32 cellular contexts compared by ENCODE assay signal in the genomic region with DNA sequence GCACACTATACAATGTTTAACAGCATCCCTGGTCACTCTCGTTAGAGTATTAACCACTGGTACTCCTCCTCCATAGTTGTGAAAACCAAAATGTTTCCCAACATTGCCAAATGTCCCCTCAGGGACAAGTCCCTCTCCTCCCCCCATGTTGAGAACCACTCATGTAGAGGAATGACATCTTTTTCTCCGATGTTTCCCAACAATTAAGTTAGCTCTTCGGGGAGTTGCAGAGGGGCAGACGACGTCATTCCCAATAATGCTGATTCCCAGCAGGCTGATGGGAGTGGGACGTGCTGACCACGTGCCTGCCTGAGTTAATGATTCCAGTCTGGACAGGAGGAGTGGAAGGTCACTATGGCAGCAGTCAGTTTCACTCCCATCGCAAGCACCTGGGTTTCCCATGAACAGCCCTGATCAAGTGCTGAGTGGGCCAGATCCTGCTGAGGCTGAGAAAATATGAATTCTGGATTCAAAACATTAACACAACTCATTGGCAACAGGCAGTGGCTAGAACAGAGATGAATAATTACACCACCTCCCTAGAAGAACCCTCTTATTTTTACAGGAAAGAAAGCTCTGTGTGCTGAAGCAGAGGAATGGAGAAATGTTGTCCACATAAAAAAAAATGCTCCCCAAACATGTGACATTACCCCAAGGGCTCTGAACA.
A peak's percentile ranks its signal among the peaks of the same experiment; 100 is the strongest.
DNase-seq lines count a peak whose midpoint lies in the region; ATAC-seq, FAIRE-seq and TF ChIP-seq lines count a peak whose summit lies in the region.
"Had no signal": no experiment of that assay in that cellular context is flagged by ENCODE, and none has a peak within 500 bp of the region (broad histone marks: within the 10 kb centered on the region; RNA-seq: fewer than 3 reads in every experiment).

No MANE protein-coding gene starts in this region.

- H3K27ac Mint-ChIP-seq in progenitor cell of endocrine pancreas = peak overlapping the region; percentile 54
- H3K27ac Mint-ChIP-seq: activated CD8-positive, alpha-beta T cell treated with anti-CD3 and anti-CD28 coated beads, Interleukin-2, amount 10 ng/mL, durations not matched to agents 7 days and 5 days; activated naive CD8-positive, alpha-beta T cell; activated T-helper 2 cell treated with anti-CD3 and anti-CD28 coated beads, Interferon-gamma antibody, Interleukin-2, Interleukin-4, amounts not matched to agents 10 μg/mL and 5 μg/mL and 100 μg/mL, durations not matched to agents 14 hours and 24 hours and 36 hours; CD4-positive, alpha-beta T cell; IgD-negative memory B cell; naive thymus-derived CD4-positive, alpha-beta T cell had no signal

- no peaks in the 10 kb centered on the region for H3K9me3 Mint-ChIP-seq in progenitor cell of endocrine pancreas (ENCODE audit: low read depth)
- H3K9me3 Mint-ChIP-seq: activated T-helper 2 cell treated with anti-CD3 and anti-CD28 coated beads, Interferon-gamma antibody, Interleukin-2, Interleukin-4, amounts not matched to agents 10 μg/mL and 5 μg/mL and 100 μg/mL, durations not matched to agents 14 hours and 24 hours and 36 hours; CD4-positive, alpha-beta T cell; IgD-negative memory B cell; naive thymus-derived CD4-positive, alpha-beta T cell had no signal

- no peak for DNase-seq in breast epithelium (ENCODE audit: low spot score in 2 of 2)
- DNase-seq in mammary epithelial cell = no peak
- DNase-seq in kidney epithelial cell (ENCODE audit: low read depth) = peak; percentile 73
- no peak for DNase-seq in progenitor cell of endocrine pancreas (ENCODE audit: low spot score, unreplicated experiment)
- no peak for DNase-seq in aorta
- no peak for DNase-seq in GM12891 (ENCODE audit: insufficient read length, low spot score)
- DNase-seq in activated gamma-delta T cell (lab: John Stamatoyannopoulos, UW) = no peak
- no peak for DNase-seq in NCI-H2107 treated with DMSO at 0.1 percent for 48 hours (lab: John Stamatoyannopoulos, UW; ENCODE audit: unreplicated experiment)
- DNase-seq: activated CD8-positive, alpha-beta T cell treated with anti-CD3 and anti-CD28 coated beads, Interleukin-2, amount 10 ng/mL, durations not matched to agents 7 days and 5 days; AML-193; CD4-positive, alpha-beta T cell; cerebellar nuclear complex; H7; heart left ventricle; left lung; naive thymus-derived CD4-positive, alpha-beta T cell; NCI-H1092; NCI-H187; NCI-H526; ovary; PC-9; right lobe of liver; Right ventricle myocardium superior; stimulated activated naive CD4-positive, alpha-beta T cell treated with Interleukin-2 at 50 U/mL for 16 hours; T-helper 2 cell had no signal

- peak; percentile 5 for ATAC-seq in aorta (ENCODE audit: low FRiP score)
- ATAC-seq: activated CD8-positive, alpha-beta T cell treated with anti-CD3 and anti-CD28 coated beads, Interleukin-2, amount 10 ng/mL, durations not matched to agents 7 days and 5 days; naive thymus-derived CD4-positive, alpha-beta T cell; right lobe of liver had no signal

- CTCF ChIA-PET in mammary epithelial cell (lab: Charles Lee; ENCODE audit: low non-redundant PET) = no interaction called here

- H4K20me1 ChIP-seq in mammary epithelial cell (ENCODE audit: insufficient read depth, low read length) = no peaks in the 10 kb centered on the region

- no peak for TF ChIP-seq POLR2A in breast epithelium (IDR thresholded peaks at IDR 0.05)
- no peak for TF ChIP-seq POLR2A in GM12891 (IDR thresholded peaks at IDR 0.05; ENCODE audit: low read depth, low read length)

- H3K4me1 ChIP-seq in breast epithelium (no peaks in the 10 kb centered on the region), mammary epithelial cell (ENCODE audit: insufficient read depth, low read length) (no peaks in the 10 kb centered on the region), aorta (ENCODE audit: control insufficient read depth in 1 of 2, insufficient read depth in 2 of 2, low read length in 2 of 2) (no peaks in the 10 kb centered on the region)
- H3K4me1 ChIP-seq: left lung, right lobe of liver had no signal

- peaks cover 11% of the 10 kb centered on the region for H3K27me3 Mint-ChIP-seq in progenitor cell of endocrine pancreas

- H3K79me2 ChIP-seq in mammary epithelial cell (ENCODE audit: insufficient read depth, low read length) = no peaks in the 10 kb centered on the region

- in situ Hi-C loops in mammary epithelial cell (cut with MboI; ENCODE audit: low sequenced_read_pairs in 2 of 2) = no loop called here

- peaks cover 25% of the 10 kb centered on the region for H3K4me1 Mint-ChIP-seq in progenitor cell of endocrine pancreas (ENCODE audit: low read depth)
- H3K4me1 Mint-ChIP-seq: IgD-negative memory B cell had no signal

- H3K9me3 ChIP-seq in breast epithelium = no peaks in the 10 kb centered on the region
- H3K9me3 ChIP-seq in mammary epithelial cell (replicated peaks; ENCODE audit: insufficient read depth, low read length) = no peaks in the 10 kb centered on the region
- H3K9me3 ChIP-seq in aorta (ENCODE audit: control insufficient read depth, low read length) = no peaks in the 10 kb centered on the region
- H3K9me3 ChIP-seq: heart left ventricle, left lung, ovary, right lobe of liver, thoracic aorta had no signal

- no TSS peak for BruUV-seq in mammary epithelial cell (replicated peaks; lab: Mats Ljungman, UMichigan)

- H3K36me3 Mint-ChIP-seq in progenitor cell of endocrine pancreas (ENCODE audit: insufficient read depth) = no peaks in the 10 kb centered on the region
- H3K36me3 Mint-ChIP-seq: activated naive CD8-positive, alpha-beta T cell; IgD-negative memory B cell; naive thymus-derived CD4-positive, alpha-beta T cell had no signal

- dilution Hi-C loops in mammary epithelial cell (cut with HindIII; ENCODE audit: low sequenced_read_pairs) = no loop called here

- no peak overlapping the region for H3K9ac ChIP-seq in mammary epithelial cell (ENCODE audit: insufficient read depth, low read length)

- WGBS in mammary epithelial cell (ENCODE audit: low coverage, missing lambda C conversion rate) = 74% methylated on average over 6 of the region's 8 CpGs
- WGBS in aorta, 2 donors = 78 to 89% methylated on average over 8 of the region's 8 CpGs

- no peak overlapping the region for H3K4me3 Mint-ChIP-seq in progenitor cell of endocrine pancreas (ENCODE audit: low read depth)
- H3K4me3 Mint-ChIP-seq: activated CD8-positive, alpha-beta T cell treated with anti-CD3 and anti-CD28 coated beads, Interleukin-2, amount 10 ng/mL, durations not matched to agents 7 days and 5 days; activated naive CD8-positive, alpha-beta T cell; CD4-positive, alpha-beta T cell; IgD-negative memory B cell; naive thymus-derived CD4-positive, alpha-beta T cell had no signal

- intact Hi-C loops in breast epithelium (cut with DNase I; ENCODE audit: low total_unique reads) = no loop called here
- intact Hi-C loops in mammary epithelial cell (cut with micrococcal nuclease) = no loop called here
- intact Hi-C loops in aorta (cut with DNase I) = no loop called here

- H3K27me3 ChIP-seq in breast epithelium (no peaks in the 10 kb centered on the region), mammary epithelial cell (ENCODE audit: insufficient read depth, low read length) (no peaks in the 10 kb centered on the region), kidney epithelial cell (ENCODE audit: control insufficient read depth, insufficient read depth, low read length) (no peaks in the 10 kb centered on the region), aorta (ENCODE audit: control insufficient read depth in 1 of 2, insufficient read depth in 2 of 2, low read length in 1 of 2) (no peaks in the 10 kb centered on the region)
- H3K27me3 ChIP-seq: heart left ventricle, left lung, ovary, right lobe of liver had no signal

- no peak overlapping the region for H2AFZ ChIP-seq in mammary epithelial cell (ENCODE audit: low read depth, low read length)
- H2AFZ ChIP-seq: PC-9 had no signal

- no peak for FAIRE-seq in GM12891 (lab: Jason Lieb, UNC)
- FAIRE-seq: astrocyte, GM12892 had no signal

- TF ChIP-seq CTCF in breast epithelium (IDR thresholded peaks at IDR 0.05) (no peak), mammary epithelial cell (conservative IDR thresholded peaks at IDR 0.05 in 1 of 2, IDR thresholded peaks at IDR 0.05 in 1 of 2; ENCODE audit: extremely low read depth in 1 of 2, insufficient read depth in 1 of 2, low read depth in 1 of 2, low read length in 2 of 2) (no peak), kidney epithelial cell (IDR thresholded peaks at IDR 0.05; ENCODE audit: insufficient read depth, low read length, poor library complexity, severe bottlenecking) (no peak), progenitor cell of endocrine pancreas (IDR thresholded peaks at IDR 0.05; ENCODE audit: unreplicated experiment) (no peak)

- no peaks in the 10 kb centered on the region for H3K36me3 ChIP-seq in breast epithelium
- H3K36me3 ChIP-seq in mammary epithelial cell (ENCODE audit: insufficient read depth, low read length) = no peaks in the 10 kb centered on the region
- no peaks in the 10 kb centered on the region for H3K36me3 ChIP-seq in kidney epithelial cell (ENCODE audit: control insufficient read depth, insufficient read depth, low read length)
- no peaks in the 10 kb centered on the region for H3K36me3 ChIP-seq in aorta (ENCODE audit: control insufficient read depth in 1 of 2, insufficient read depth in 2 of 2, low read length in 1 of 2)
- H3K36me3 ChIP-seq: heart left ventricle, left lung, ovary, right lobe of liver, thoracic aorta had no signal

- H3K4me3 ChIP-seq in breast epithelium (no peak overlapping the region), mammary epithelial cell (replicated peaks in 1 of 3; ENCODE audit: insufficient read depth in 1 of 3, low read depth in 2 of 3, low read length in 3 of 3) (no peak overlapping the region), kidney epithelial cell (ENCODE audit: low read depth, low read length) (no peak overlapping the region), aorta (ENCODE audit: low read length in 2 of 2) (no peak overlapping the region)
- H3K4me3 ChIP-seq: heart left ventricle, left lung, ovary, PC-9, right lobe of liver, thoracic aorta had no signal

- H3K27ac ChIP-seq in breast epithelium = peak overlapping the region; percentile 50 to 73
- no peak overlapping the region for H3K27ac ChIP-seq in mammary epithelial cell (ENCODE audit: insufficient read depth, low read depth, low read length)
- no peak overlapping the region for H3K27ac ChIP-seq in aorta (ENCODE audit: low read depth in 1 of 2, low read length in 2 of 2)
- H3K27ac ChIP-seq: 22Rv1, heart left ventricle, left lung, ovary, PC-9, right lobe of liver, thoracic aorta had no signal

- no peak overlapping the region for H3K4me2 ChIP-seq in mammary epithelial cell (ENCODE audit: insufficient read depth, low read depth, low read length)
- H3K4me2 ChIP-seq: PC-9 had no signal

TF ChIP-seq in GM12891, 5 proteins besides CTCF, POLR2A, EP300 and RAD21:
- TF ChIP-seq SPI1 (IDR thresholded peaks at IDR 0.05; ENCODE audit: low read depth, low read length) = no peak
- TF ChIP-seq TAF1 (IDR thresholded peaks at IDR 0.05; ENCODE audit: low read depth, low read length) = no peak
- no peak for TF ChIP-seq POU2F2 (IDR thresholded peaks at IDR 0.05; ENCODE audit: low read depth, low read length)
- TF ChIP-seq POLR2AphosphoS5 (IDR thresholded peaks at IDR 0.05; ENCODE audit: low read depth, low read length) = no peak
TF ChIP-seq in GM12891: peak in this region for 0.

Comparison
In these comparisons a context has a peak if more than half of its experiments do, and no peak if none do; other contexts are left out.
1. H3K27ac ChIP-seq: peak in breast epithelium (2 of 2); none in mammary epithelial cell (single experiment) and aorta (0 of 2).